In the genomic region with DNA sequence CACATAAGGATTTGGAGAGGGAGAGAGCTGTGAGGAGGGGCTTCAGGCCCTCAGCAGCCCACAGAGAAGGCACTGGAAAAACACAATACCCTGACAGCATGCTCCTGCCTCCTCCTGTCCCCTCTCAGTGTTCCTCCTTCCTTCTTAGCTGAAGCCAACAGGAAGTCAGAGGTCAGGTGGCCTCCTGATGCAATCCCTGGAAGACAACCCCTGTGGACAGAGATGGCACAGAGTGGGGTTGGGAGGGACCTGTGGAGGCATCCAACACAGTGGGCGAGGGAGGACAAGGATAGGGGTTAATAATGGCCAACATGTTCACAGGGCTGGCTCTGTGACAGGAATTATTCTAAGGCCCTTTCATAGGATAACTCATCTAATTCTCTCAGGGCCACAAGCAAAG, we compare ENCODE assay signal across 17 cellular contexts. TPM values are rescaled to one million over a fixed set of nuclear protein-coding genes. Genes with fewer than 3 reads are reported as not detected.
DNase-seq lines count a peak whose midpoint lies in the region; ATAC-seq and TF ChIP-seq lines count a peak whose summit lies in the region.
"Had no signal": no experiment of that assay in that cellular context is flagged by ENCODE, and none has a peak within 500 bp of the region (broad histone marks: within the 10 kb centered on the region; RNA-seq: fewer than 3 reads in every experiment).

No MANE protein-coding gene starts in this region.

- H3K79me2 ChIP-seq in mammary epithelial cell (ENCODE audit: insufficient read depth, low read length) (no peaks in the 10 kb centered on the region), MM.1S (ENCODE audit: low read length) (no peaks in the 10 kb centered on the region)

- H3K36me3 Mint-ChIP-seq in MCF 10A (ENCODE audit: insufficient read depth, unreplicated experiment) (no peaks in the 10 kb centered on the region), glutamatergic neuron (ENCODE audit: unreplicated experiment) (no peaks in the 10 kb centered on the region)
- H3K36me3 Mint-ChIP-seq: naive B cell had no signal

- H4K20me1 ChIP-seq in mammary epithelial cell (ENCODE audit: insufficient read depth, low read length): no peaks in the 10 kb centered on the region
- H4K20me1 ChIP-seq in MM.1S (ENCODE audit: insufficient read depth, low read length): no peaks in the 10 kb centered on the region

- H3K27ac ChIP-seq in mammary epithelial cell (ENCODE audit: insufficient read depth, low read depth, low read length) (no peak overlapping the region), SJCRH30 (peak overlapping the region; percentile 34; the same call in 1 of the 2 replicates), upper lobe of right lung (no peak overlapping the region), MM.1S (ENCODE audit: low read length) (no peak overlapping the region), A673 (ENCODE audit: low read depth, low read length, poor library complexity, severe bottlenecking) (no peak overlapping the region)
- H3K27ac ChIP-seq: KMS-11, PC-9, sigmoid colon had no signal

- H2AFZ ChIP-seq in mammary epithelial cell (ENCODE audit: low read depth, low read length) (peak overlapping the region; percentile 76), MM.1S (ENCODE audit: low read length) (no peak overlapping the region)
- H2AFZ ChIP-seq: PC-9 had no signal

- ATAC-seq in upper lobe of right lung (peak; percentile 85), GM19023 (IDR thresholded peaks at IDR 0.05; ENCODE audit: unreplicated experiment) (no peak)

- H3K4me2 ChIP-seq in mammary epithelial cell (ENCODE audit: insufficient read depth, low read depth, low read length): no peak overlapping the region
- H3K4me2 ChIP-seq in MM.1S (ENCODE audit: low read depth, low read length): no peak overlapping the region
- H3K4me2 ChIP-seq: KMS-11, PC-9 had no signal

- no peaks in the 10 kb centered on the region for H3F3A ChIP-seq in MM.1S (ENCODE audit: insufficient read depth, low read length)

- dilution Hi-C loops in mammary epithelial cell (cut with HindIII; ENCODE audit: low sequenced_read_pairs): no loop called here

- H3K9ac ChIP-seq in mammary epithelial cell (ENCODE audit: insufficient read depth, low read length) (no peak overlapping the region), MM.1S (ENCODE audit: low read length) (no peak overlapping the region)
- H3K9ac ChIP-seq: KMS-11 had no signal

- CTCF ChIA-PET in mammary epithelial cell (lab: Charles Lee; ENCODE audit: low non-redundant PET): no interaction called here
- CTCF ChIA-PET in MCF 10A (lab: Yijun Ruan, JAX): interaction anchor here (0.9 kb wide), 1 partner anchor 13 kb away, joined by 4 read pairs; no protein-coding TSS in a partner anchor
- CTCF ChIA-PET in A673 (lab: Charles Lee): no interaction called here

- no peaks in the 10 kb centered on the region for H3K9me2 ChIP-seq in MM.1S (replicated peaks; ENCODE audit: insufficient read depth, low read length)

- H3K4me3 Mint-ChIP-seq in MCF 10A (ENCODE audit: unreplicated experiment) (no peak overlapping the region), glutamatergic neuron (ENCODE audit: unreplicated experiment) (no peak overlapping the region)
- H3K4me3 Mint-ChIP-seq: naive B cell had no signal

- no peaks in the 10 kb centered on the region for H3K9me3 Mint-ChIP-seq in MCF 10A (ENCODE audit: unreplicated experiment)
- H3K9me3 Mint-ChIP-seq in glutamatergic neuron (ENCODE audit: unreplicated experiment): peaks cover 4% of the 10 kb centered on the region
- H3K9me3 Mint-ChIP-seq: naive B cell had no signal

- intact Hi-C loops in mammary epithelial cell (cut with micrococcal nuclease) (no loop called here), MCF 10A (cut with micrococcal nuclease) (no loop called here), upper lobe of right lung (cut with DNase I) (no loop called here), A673 (cut with micrococcal nuclease; ENCODE audit: unreplicated experiment) (no loop called here)

- no peak for DNase-seq in mammary epithelial cell
- DNase-seq in MCF 10A (ENCODE audit: unreplicated experiment): no peak
- peak; percentile 24 to 64 for DNase-seq in SJCRH30
- no peak for DNase-seq in glutamatergic neuron
- no peak for DNase-seq in upper lobe of right lung
- DNase-seq in MM.1S: no peak
- no peak for DNase-seq in A673 (ENCODE audit: low spot score)
- DNase-seq: activated CD8-positive, alpha-beta memory T cell treated with anti-CD3 and anti-CD28 coated beads, Interleukin-2, amount 50 U/mL, for 4 hours; anterior cingulate cortex; foreskin fibroblast; GDM1; naive B cell; PC-9; sigmoid colon had no signal

- TF ChIP-seq CTCF in mammary epithelial cell (conservative IDR thresholded peaks at IDR 0.05 in 1 of 2, IDR thresholded peaks at IDR 0.05 in 1 of 2; ENCODE audit: extremely low read depth in 1 of 2, insufficient read depth in 1 of 2, low read depth in 1 of 2, low read length in 2 of 2) (no peak), MCF 10A (IDR thresholded peaks at IDR 0.05; ENCODE audit: unreplicated experiment) (no peak), glutamatergic neuron (IDR thresholded peaks at IDR 0.05; ENCODE audit: partially characterized antibody, unreplicated experiment) (no peak), upper lobe of right lung (IDR thresholded peaks at IDR 0.05) (no peak), MM.1S (IDR thresholded peaks at IDR 0.05; ENCODE audit: low read length) (no peak), A673 (conservative IDR thresholded peaks at IDR 0.05; ENCODE audit: low read depth, low read length) (no peak)

- no peaks in the 10 kb centered on the region for H3K9me3 ChIP-seq in mammary epithelial cell (replicated peaks; ENCODE audit: insufficient read depth, low read length)
- no peaks in the 10 kb centered on the region for H3K9me3 ChIP-seq in SJCRH30 (replicated peaks)
- H3K9me3 ChIP-seq in upper lobe of right lung: no peaks in the 10 kb centered on the region
- H3K9me3 ChIP-seq in MM.1S (replicated peaks; ENCODE audit: insufficient read depth, low read length): no peaks in the 10 kb centered on the region
- no peaks in the 10 kb centered on the region for H3K9me3 ChIP-seq in A673 (ENCODE audit: low read depth, low read length, poor library complexity, severe bottlenecking)
- H3K9me3 ChIP-seq: sigmoid colon had no signal

- POLR2A ChIA-PET in MCF 10A (lab: Yijun Ruan, JAX) (no interaction called here), A673 (lab: Charles Lee; ENCODE audit: low non-redundant PET) (no interaction called here)

- in situ Hi-C loops in mammary epithelial cell (cut with MboI; ENCODE audit: low sequenced_read_pairs in 2 of 2): no loop called here

- WGBS in mammary epithelial cell (ENCODE audit: low coverage, missing lambda C conversion rate): 40% methylated on average over 1 of the region's 1 CpG

- H3K27me3 ChIP-seq in mammary epithelial cell (ENCODE audit: insufficient read depth, low read length): no peaks in the 10 kb centered on the region
- no peaks in the 10 kb centered on the region for H3K27me3 ChIP-seq in SJCRH30
- H3K27me3 ChIP-seq in upper lobe of right lung: no peaks in the 10 kb centered on the region
- no peaks in the 10 kb centered on the region for H3K27me3 ChIP-seq in MM.1S (replicated peaks; ENCODE audit: insufficient read depth, low read length)
- no peaks in the 10 kb centered on the region for H3K27me3 ChIP-seq in A673 (replicated peaks; ENCODE audit: insufficient read depth, low read depth, low read length, poor library complexity)
- H3K27me3 ChIP-seq: sigmoid colon had no signal

- no peak overlapping the region for H3K4me3 ChIP-seq in mammary epithelial cell (replicated peaks in 1 of 3; ENCODE audit: insufficient read depth in 1 of 3, low read depth in 2 of 3, low read length in 3 of 3)
- no peak overlapping the region for H3K4me3 ChIP-seq in SJCRH30
- no peak overlapping the region for H3K4me3 ChIP-seq in upper lobe of right lung
- H3K4me3 ChIP-seq in MM.1S (ENCODE audit: low read length): no peak overlapping the region
- H3K4me3 ChIP-seq in A673 (ENCODE audit: low read depth, low read length, poor library complexity, severe bottlenecking): no peak overlapping the region
- H3K4me3 ChIP-seq: PC-9, sigmoid colon had no signal

- BruUV-seq in mammary epithelial cell (replicated peaks; lab: Mats Ljungman, UMichigan) (no TSS peak), MCF 10A (replicated peaks; lab: Mats Ljungman, UMichigan) (no TSS peak), A673 (replicated peaks; lab: Mats Ljungman, UMichigan) (no TSS peak)

- H3K4me1 ChIP-seq in mammary epithelial cell (ENCODE audit: insufficient read depth, low read length) (peaks cover 5% of the 10 kb centered on the region), SJCRH30 (peaks cover 10% of the 10 kb centered on the region), upper lobe of right lung (no peaks in the 10 kb centered on the region), MM.1S (ENCODE audit: low read length) (no peaks in the 10 kb centered on the region), A673 (ENCODE audit: insufficient read depth, low read length, poor library complexity, severe bottlenecking) (no peaks in the 10 kb centered on the region)
- H3K4me1 ChIP-seq: sigmoid colon had no signal

- peaks cover 18% of the 10 kb centered on the region for H3K27me3 Mint-ChIP-seq in MCF 10A (ENCODE audit: insufficient read depth, unreplicated experiment)
- no peaks in the 10 kb centered on the region for H3K27me3 Mint-ChIP-seq in glutamatergic neuron (ENCODE audit: unreplicated experiment)

- H3K36me3 ChIP-seq in mammary epithelial cell (ENCODE audit: insufficient read depth, low read length) (no peaks in the 10 kb centered on the region), SJCRH30 (no peaks in the 10 kb centered on the region), upper lobe of right lung (no peaks in the 10 kb centered on the region), MM.1S (replicated peaks; ENCODE audit: insufficient read depth, low read length) (no peaks in the 10 kb centered on the region), A673 (ENCODE audit: insufficient read depth, low read length, poor library complexity, severe bottlenecking) (no peaks in the 10 kb centered on the region)
- H3K36me3 ChIP-seq: sigmoid colon had no signal

- H3K4me1 Mint-ChIP-seq in MCF 10A (ENCODE audit: insufficient read depth, unreplicated experiment) (peaks cover 12% of the 10 kb centered on the region), glutamatergic neuron (ENCODE audit: low read depth, unreplicated experiment) (peaks cover 7% of the 10 kb centered on the region)
- H3K4me1 Mint-ChIP-seq: naive B cell had no signal

- H3K27ac Mint-ChIP-seq in MCF 10A (ENCODE audit: low read depth, unreplicated experiment) (no peak overlapping the region), glutamatergic neuron (ENCODE audit: unreplicated experiment) (peak overlapping the region; percentile 14)
- H3K27ac Mint-ChIP-seq: naive B cell had no signal

RNA-seq across cellular contexts. Expression of gene IFI27L2, which starts 15.4 kb away (rescaled TPM):
- 100 to 1,000 TPM in 1 of 2 donors, 10 to 100 TPM in 1; 68.0 to 122 TPM for total RNA-seq in mammary epithelial cell
- 114 TPM for polyA plus RNA-seq in mammary epithelial cell
- 48.4 TPM for polyA minus RNA-seq in mammary epithelial cell
- 44.3 and 59.3 TPM in 2 replicates for total RNA-seq in MCF 10A (2022)
- total RNA-seq in SJCRH30 (2014; rRNA removed; shearing (Covaris generic)): 24.2 and 24.4 TPM in 2 replicates
- total RNA-seq in glutamatergic neuron (ENCODE audit: unreplicated experiment): 52.7 TPM
- 32.4 TPM for total RNA-seq in upper lobe of right lung
- 12.4 and 13.4 TPM in 2 replicates for total RNA-seq in A673 (2021)

RNA-seq across cellular contexts. Expression of gene PPP4R4, which starts 29.4 kb away (rescaled TPM):
- total RNA-seq in mammary epithelial cell (10 to 100 TPM in 1 of 2 donors, 1 to 10 TPM in 1; 6.3 to 19.3 TPM), MCF 10A (2022) (0.66 and 0.91 TPM in 2 replicates), glutamatergic neuron (ENCODE audit: unreplicated experiment) (1.6 TPM), upper lobe of right lung (2.2 TPM), A673 (2021) (0.88 and 1.2 TPM in 2 replicates)
- polyA plus RNA-seq in mammary epithelial cell: 5.4 TPM
- 0.72 TPM for polyA minus RNA-seq in mammary epithelial cell
- 35.5 and 47.1 TPM in 2 replicates for total RNA-seq in SJCRH30 (2014; rRNA removed; shearing (Covaris generic))
- total RNA-seq: dermis microvascular lymphatic vessel endothelial cell, PC-9 had no signal

RNA-seq across cellular contexts. Expression of gene IFI27, which starts 34.2 kb away (rescaled TPM):
- total RNA-seq in mammary epithelial cell: 1 to 10 TPM in 1 of 2 donors, under 1 TPM in 1; 0.83 to 1.3 TPM
- polyA plus RNA-seq in mammary epithelial cell: 0.53 TPM
- polyA minus RNA-seq in mammary epithelial cell: not detected
- 0.63 and 2.0 TPM in 2 replicates for total RNA-seq in MCF 10A (2022)
- 0.55 and 0.81 TPM in 2 replicates for total RNA-seq in SJCRH30 (2014; rRNA removed; shearing (Covaris generic))
- total RNA-seq in glutamatergic neuron (ENCODE audit: unreplicated experiment): 3.7 TPM
- total RNA-seq in upper lobe of right lung: 312 TPM
- 3.7 and 4.9 TPM in 2 replicates for total RNA-seq in A673 (2021)

Comparison
In these comparisons a context has a peak if more than half of its experiments do, and no peak if none do; other contexts are left out.
1. DNase-seq: peak in SJCRH30 (2 of 2); none in mammary epithelial cell (single experiment), MCF 10A (single experiment), glutamatergic neuron (single experiment), upper lobe of right lung (single experiment), MM.1S (single experiment) and A673 (single experiment).
2. RNA of gene IFI27, which starts 34.2 kb away (total RNA-seq): 312 TPM in upper lobe of right lung (single experiment); 3.7 to 4.9 TPM in A673, 3.7 TPM in glutamatergic neuron (single experiment), 0.83 to 1.3 TPM in mammary epithelial cell, 0.63 to 2.0 TPM in MCF 10A and 0.55 to 0.81 TPM in SJCRH30; every median in the first group is over 10 times any median in the second.